Comparison of ENCODE assay signal across 26 cellular contexts in genomic region chr3:87920549-87920948, GRCh38.
"Had no signal": no experiment of that assay in that cellular context is flagged by ENCODE, and none has a peak within 500 bp of the region (broad histone marks: within the 10 kb centered on the region; RNA-seq: fewer than 3 reads in every experiment).

No MANE protein-coding gene starts in this region.

- DNase-seq: activated B cell treated with CpG ODN at 0.5 μM for 24 hours; activated CD4-positive, alpha-beta memory T cell treated with anti-CD3 and anti-CD28 coated beads, Interleukin-2, amount 10 ng/mL, durations not matched to agents 7 days and 5 days; activated CD4-positive, alpha-beta T cell treated with anti-CD3 and anti-CD28 coated beads for 48 hours; activated CD4-positive, alpha-beta T cell treated with anti-CD3 and anti-CD28 coated beads, Interleukin-2, amount 10 ng/mL, durations not matched to agents 7 days and 5 days; activated CD4-positive, alpha-beta T cell treated with anti-CD3 and anti-CD28 coated beads, Interleukin-2, amount 50 U/mL, for 48 hours; activated CD4-positive, CD25-positive, alpha-beta regulatory T cell treated with anti-CD3 and anti-CD28 coated beads, Interleukin-2, amount 50 U/mL, for 72 hours; activated CD8-positive, alpha-beta memory T cell treated with anti-CD3 and anti-CD28 coated beads for 24 hours; activated CD8-positive, alpha-beta memory T cell treated with anti-CD3 and anti-CD28 coated beads, Interleukin-2, amount 10 ng/mL, durations not matched to agents 7 days and 5 days; activated CD8-positive, alpha-beta memory T cell treated with anti-CD3 and anti-CD28 coated beads, Interleukin-2, amount 50 U/mL, for 48 hours; activated CD8-positive, alpha-beta T cell treated with anti-CD3 and anti-CD28 coated beads, Interleukin-2, amount 10 ng/mL, durations not matched to agents 7 days and 5 days; activated effector memory CD4-positive, alpha-beta T cell treated with Interleukin-2 at 50 U/mL for 16 hours; activated gamma-delta T cell; activated naive CD4-positive, alpha-beta T cell treated with anti-CD3 and anti-CD28 coated beads, Interleukin-2, amount 10 ng/mL, durations not matched to agents 7 days and 5 days; activated naive CD4-positive, alpha-beta T cell treated with Interleukin-2 at 50 U/mL for 16 hours; activated naive CD8-positive, alpha-beta T cell treated with anti-CD3 and anti-CD28 coated beads, Interleukin-2, amount 10 ng/mL, durations not matched to agents 7 days and 5 days; activated naive CD8-positive, alpha-beta T cell treated with anti-CD3 and anti-CD28 coated beads, Interleukin-2, amount 50 U/mL, for 24 hours; activated T-cell treated with anti-CD3 and anti-CD28 coated beads, Interleukin-2, amount 50 U/mL, for 24 hours; activated T-cell treated with anti-CD3 and anti-CD28 coated beads, Interleukin-2, amount 50 U/mL, for 48 hours; amygdala; anterior cingulate cortex; caudate nucleus; cerebellar nuclear complex; T-helper 2 cell; T-helper 9 cell had no signal

- ATAC-seq: activated CD8-positive, alpha-beta memory T cell treated with anti-CD3 and anti-CD28 coated beads, Interleukin-2, amount 10 ng/mL, durations not matched to agents 7 days and 5 days; activated CD8-positive, alpha-beta T cell treated with anti-CD3 and anti-CD28 coated beads, Interleukin-2, amount 10 ng/mL, durations not matched to agents 7 days and 5 days; activated naive CD8-positive, alpha-beta T cell treated with anti-CD3 and anti-CD28 coated beads, Interleukin-2, amount 50 U/mL, for 24 hours had no signal

- FAIRE-seq: bronchial epithelial cell, TTC549 had no signal
